Comparison of ENCODE assay signal across 8 cellular contexts in the genomic region with DNA sequence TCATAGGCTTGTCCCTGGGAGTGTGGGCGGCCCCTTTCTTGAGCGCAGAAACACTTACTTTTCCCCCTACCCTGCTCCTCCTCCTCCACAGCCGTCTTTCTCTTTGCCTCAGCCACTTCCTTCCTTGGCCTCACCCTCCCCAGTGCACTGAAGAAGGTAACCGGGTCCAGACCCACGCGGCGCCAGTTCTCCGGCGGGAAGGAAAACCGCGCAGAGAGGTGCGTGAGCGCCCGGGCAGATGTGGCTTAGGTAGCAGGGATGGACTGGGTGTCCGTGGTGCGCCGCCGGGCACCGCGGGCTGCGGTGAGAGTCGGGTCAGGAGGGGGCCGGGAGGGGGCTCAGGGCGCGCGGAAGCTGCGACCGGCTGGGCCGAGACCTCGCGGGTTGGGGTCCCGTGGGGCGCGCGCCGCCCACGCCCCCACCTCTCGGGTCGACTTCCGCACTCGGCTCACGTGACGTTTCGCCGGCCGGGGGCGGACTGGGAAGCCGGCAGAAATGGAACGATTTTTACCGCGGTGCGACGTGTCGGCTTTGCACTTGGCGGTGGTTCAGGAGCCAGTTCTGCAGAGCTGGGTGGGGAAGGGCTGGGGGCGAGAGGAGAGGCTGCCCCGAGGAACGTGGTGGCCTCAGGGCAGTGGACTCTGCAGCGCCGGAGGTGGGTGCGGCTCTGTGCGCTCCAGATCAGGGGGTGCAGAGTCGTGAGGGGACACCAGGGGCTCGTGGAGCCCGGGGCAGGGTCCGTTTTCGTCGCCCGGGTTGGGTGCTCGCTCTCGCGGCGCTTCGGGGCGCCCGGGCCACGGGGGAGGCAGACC. TPM values are rescaled to one million over a fixed set of nuclear protein-coding genes. Genes with fewer than 3 reads are reported as not detected.
A peak's percentile ranks its signal among the peaks of the same experiment; 100 is the strongest.
DNase-seq lines count a peak whose midpoint lies in the region; ATAC-seq and TF ChIP-seq lines count a peak whose summit lies in the region.

A gene with protein sequence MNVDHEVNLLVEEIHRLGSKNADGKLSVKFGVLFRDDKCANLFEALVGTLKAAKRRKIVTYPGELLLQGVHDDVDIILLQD (plus strand): TSS at position 88 of the 812 bp plus-strand sequence. CDS start 5,416 bp downstream, outside the sequence.

- H3K23me2 ChIP-seq in H9 (ENCODE audit: insufficient read length, low read depth, low read length, poor library complexity, severe bottlenecking), result peaks cover 15% of the 10 kb centered on the region

- no peak within 1 kb of the TSS for H2BK20ac ChIP-seq in H9 (ENCODE audit: low read depth, low read length, poor library complexity, severe bottlenecking)

- H3K4me1 Mint-ChIP-seq in H9 (peaks cover 28% of the 10 kb centered on the region in 2 experiments), progenitor cell of endocrine pancreas (ENCODE audit: low read depth) (peaks cover 16% of the 10 kb centered on the region)
- peaks cover 26% of the 10 kb centered on the region for H3K4me1 Mint-ChIP-seq in activated naive CD8-positive, alpha-beta T cell treated with anti-CD3 and anti-CD28 coated beads, Interleukin-2, amount 50 U/mL, for 24 hours

- H3K4ac ChIP-seq in H9 (ENCODE audit: low read depth, low read length), result no peak within 1 kb of the TSS; the same call in 1 of the 2 replicates

- H4K20me1 ChIP-seq in H9 (ENCODE audit: control insufficient read depth, insufficient read depth, insufficient read length) (peaks cover 2% of the 10 kb centered on the region), MM.1S (ENCODE audit: insufficient read depth, low read length) (no peaks in the 10 kb centered on the region)

- H3K23ac ChIP-seq in H9 (ENCODE audit: insufficient read length, low read depth, low read length), result no peak within 1 kb of the TSS

- ATAC-seq in activated naive CD8-positive, alpha-beta T cell treated with anti-CD3 and anti-CD28 coated beads, Interleukin-2, amount 50 U/mL, for 24 hours, result peak; percentile 84
- ATAC-seq in heart right ventricle, result peak; percentile 71 to 84 (median 78)

- H3K9me3 ChIP-seq in H9 (ENCODE audit: control insufficient read depth, low read depth, low read length) (no peaks in the 10 kb centered on the region), MM.1S (replicated peaks; ENCODE audit: insufficient read depth, low read length) (no peaks in the 10 kb centered on the region), heart right ventricle (no peaks in the 10 kb centered on the region)

- H3K27me3 ChIP-seq in H9 (ENCODE audit: insufficient read depth, low read length), result no peaks in the 10 kb centered on the region
- H3K27me3 ChIP-seq in MM.1S (replicated peaks; ENCODE audit: insufficient read depth, low read length), result no peaks in the 10 kb centered on the region
- H3K27me3 ChIP-seq in heart right ventricle, result no peaks in the 10 kb centered on the region

- DNase-seq in GF-D8 (lab: John Stamatoyannopoulos, UW) (peak; percentile 79), H9 (no peak), MM.1S (peak; percentile 69), SW480 (ENCODE audit: low spot score) (peak; percentile 61), heart right ventricle (peak; percentile 61 to 64), progenitor cell of endocrine pancreas (ENCODE audit: low spot score, unreplicated experiment) (peak; percentile 43)
- peak; percentile 83 for DNase-seq in activated naive CD8-positive, alpha-beta T cell treated with anti-CD3 and anti-CD28 coated beads, Interleukin-2, amount 50 U/mL, for 24 hours

- peak within 1 kb of the TSS; percentile 1; the same call in 1 of the 2 replicates for H2BK15ac ChIP-seq in H9 (ENCODE audit: low read depth, low read length)

- peak within 1 kb of the TSS; percentile 41 for H4K5ac ChIP-seq in H9 (ENCODE audit: insufficient read length, low read depth, low read length)

- peaks cover 13% of the 10 kb centered on the region; the same call in 1 of the 2 replicates for H3K4me1 ChIP-seq in H9 (ENCODE audit: insufficient read depth, low read length)
- H3K4me1 ChIP-seq in MM.1S (ENCODE audit: low read length), result peaks cover 7% of the 10 kb centered on the region; the same call in 1 of the 2 replicates
- peaks cover 0 to 49% (median 18%) of the 10 kb centered on the region in 9 donors for H3K4me1 ChIP-seq in heart right ventricle
- no peaks in the 10 kb centered on the region for H3K4me1 ChIP-seq in urinary bladder (ENCODE audit: insufficient read depth)

- H2BK5ac ChIP-seq in H9 (ENCODE audit: insufficient read length, low read length), result peak within 1 kb of the TSS; percentile 19

- H3K9me3 Mint-ChIP-seq in H9, result no peaks in the 10 kb centered on the region
- H3K9me3 Mint-ChIP-seq in activated naive CD8-positive, alpha-beta T cell treated with anti-CD3 and anti-CD28 coated beads, Interleukin-2, amount 50 U/mL, for 24 hours, result no peaks in the 10 kb centered on the region
- H3K9me3 Mint-ChIP-seq in progenitor cell of endocrine pancreas (ENCODE audit: low read depth), result no peaks in the 10 kb centered on the region

- no peak within 1 kb of the TSS for H4K91ac ChIP-seq in H9 (ENCODE audit: insufficient read length, low read depth, low read length)

- intact Hi-C loops in heart right ventricle (cut with DNase I), result loop anchor here in 2 of 10 donors (5.0 to 10.0 kb wide), 2 partner anchors 42 to 86 kb away; partner anchors contain the start of gene REPS1 (in 1 of the 2)

- H3K27ac ChIP-seq in H9 (ENCODE audit: insufficient read length, low read depth, low read length) (peak within 1 kb of the TSS; percentile 18), MM.1S (ENCODE audit: low read length) (peak within 1 kb of the TSS; percentile 43; the same call in 1 of the 2 replicates), heart right ventricle (peak within 1 kb of the TSS; percentile 38 to 96 (median 89)), urinary bladder (ENCODE audit: low read depth) (peak within 1 kb of the TSS; percentile 72)

- H3K9ac ChIP-seq in H9 (ENCODE audit: extremely low read depth, insufficient read length, low read length), result peak within 1 kb of the TSS; percentile 87
- peak within 1 kb of the TSS; percentile 74 for H3K9ac ChIP-seq in MM.1S (ENCODE audit: low read length)

- H3K36me3 ChIP-seq in MM.1S (replicated peaks; ENCODE audit: insufficient read depth, low read length) (no peaks in the 10 kb centered on the region), heart right ventricle (peaks cover 0 to under 1% (median 0%) of the 10 kb centered on the region in 9 donors), urinary bladder (ENCODE audit: insufficient read depth) (no peaks in the 10 kb centered on the region)

- H3K4me2 ChIP-seq in H9 (ENCODE audit: insufficient read depth, insufficient read length, low read length), result peak within 1 kb of the TSS; percentile 78
- H3K4me2 ChIP-seq in MM.1S (ENCODE audit: low read depth, low read length), result peak within 1 kb of the TSS; percentile 89

- H3K56ac ChIP-seq in H9 (ENCODE audit: insufficient read length, low read depth, low read length), result no peak within 1 kb of the TSS

- no peaks in the 10 kb centered on the region for H3K9me2 ChIP-seq in MM.1S (replicated peaks; ENCODE audit: insufficient read depth, low read length)

- peaks cover 4 to 6% (median 5%) of the 10 kb centered on the region in 3 experiments; a peak in 5 of 7 replicates for H3K36me3 Mint-ChIP-seq in H9 (ENCODE audit: insufficient read depth in 1 of 3, low read depth in 3 of 3)
- H3K36me3 Mint-ChIP-seq in activated naive CD8-positive, alpha-beta T cell treated with anti-CD3 and anti-CD28 coated beads, Interleukin-2, amount 50 U/mL, for 24 hours (ENCODE audit: low read depth), result peaks cover 9% of the 10 kb centered on the region
- H3K36me3 Mint-ChIP-seq in progenitor cell of endocrine pancreas (ENCODE audit: insufficient read depth), result peaks cover 8% of the 10 kb centered on the region

- peaks cover 6% of the 10 kb centered on the region; the same call in 1 of the 2 replicates for H3F3A ChIP-seq in MM.1S (ENCODE audit: insufficient read depth, low read length)

- H3K14ac ChIP-seq in H9 (ENCODE audit: insufficient read depth, low read length), result peak within 1 kb of the TSS; percentile 98

- H3T11ph ChIP-seq in H9 (ENCODE audit: low read length), result no peak within 1 kb of the TSS

- H3K27ac Mint-ChIP-seq in H9 (peak within 1 kb of the TSS; percentile 56 to 90 (median 84)), progenitor cell of endocrine pancreas (peak within 1 kb of the TSS; percentile 98)
- peak within 1 kb of the TSS; percentile 96 for H3K27ac Mint-ChIP-seq in activated naive CD8-positive, alpha-beta T cell treated with anti-CD3 and anti-CD28 coated beads, Interleukin-2, amount 50 U/mL, for 24 hours

- peak within 1 kb of the TSS; percentile 41 for H2BK12ac ChIP-seq in H9 (ENCODE audit: insufficient read length, low read depth, low read length)

- H3K4me3 Mint-ChIP-seq in H9 (no peak within 1 kb of the TSS; a peak in 2 of 5 replicates), progenitor cell of endocrine pancreas (ENCODE audit: low read depth) (peak within 1 kb of the TSS; percentile 87)
- no peak within 1 kb of the TSS for H3K4me3 Mint-ChIP-seq in activated naive CD8-positive, alpha-beta T cell treated with anti-CD3 and anti-CD28 coated beads, Interleukin-2, amount 50 U/mL, for 24 hours

- peak within 1 kb of the TSS; percentile 95 for H3K4me3 ChIP-seq in MM.1S (ENCODE audit: low read length)
- H3K4me3 ChIP-seq in heart right ventricle, result peak within 1 kb of the TSS; percentile 85 to 97 (median 95)
- peak within 1 kb of the TSS; percentile 97 for H3K4me3 ChIP-seq in urinary bladder (ENCODE audit: low read depth, low read length)

- no peak for TF ChIP-seq CTCF in H9 (conservative IDR thresholded peaks at IDR 0.05)
- TF ChIP-seq CTCF in MM.1S (IDR thresholded peaks at IDR 0.05; ENCODE audit: low read length), result no peak
- TF ChIP-seq CTCF in heart right ventricle (IDR thresholded peaks at IDR 0.05), result no peak
- no peak for TF ChIP-seq CTCF in progenitor cell of endocrine pancreas (IDR thresholded peaks at IDR 0.05; ENCODE audit: unreplicated experiment)

- H3K18ac ChIP-seq in H9 (ENCODE audit: insufficient read length, low read depth, low read length), result peak within 1 kb of the TSS; percentile 91

- WGBS in H9 (ENCODE audit: extremely low coverage, insufficient read length, low lambda C conversion rate), result no CpG with 5 or more reads among the region's 77 CpGs
- 0 to 1% methylated on average over 61 to 77 of the region's 77 CpGs for WGBS in heart right ventricle, 2 donors
- under 1% methylated on average over 77 of the region's 77 CpGs for WGBS in urinary bladder

- H3K79me2 ChIP-seq in H9 (ENCODE audit: insufficient read depth, low read length) (peaks cover 22% of the 10 kb centered on the region), MM.1S (ENCODE audit: low read length) (peaks cover 20% of the 10 kb centered on the region)

- no peaks in the 10 kb centered on the region for H3K27me3 Mint-ChIP-seq in H9 (ENCODE audit: low read depth)
- H3K27me3 Mint-ChIP-seq in activated naive CD8-positive, alpha-beta T cell treated with anti-CD3 and anti-CD28 coated beads, Interleukin-2, amount 50 U/mL, for 24 hours, result no peaks in the 10 kb centered on the region
- H3K27me3 Mint-ChIP-seq in progenitor cell of endocrine pancreas, result peaks cover 6% of the 10 kb centered on the region

- H2AK5ac ChIP-seq in H9 (ENCODE audit: insufficient read length, low read length), result no peak within 1 kb of the TSS

- H3K79me1 ChIP-seq in H9 (ENCODE audit: insufficient read depth, low read depth, low read length, poor library complexity, severe bottlenecking), result no peaks in the 10 kb centered on the region

- no peak within 1 kb of the TSS for H2BK120ac ChIP-seq in H9 (ENCODE audit: low read depth, low read length, poor library complexity, severe bottlenecking)

- H4K8ac ChIP-seq in H9 (replicated peaks; ENCODE audit: insufficient read length, low read depth, low read length), result no peak within 1 kb of the TSS

- H2AFZ ChIP-seq in H9 (ENCODE audit: low read length) (peak within 1 kb of the TSS; percentile 11), MM.1S (ENCODE audit: low read length) (peak within 1 kb of the TSS; percentile 89)

RNA-seq across cellular contexts. Expression of the gene that starts here (rescaled TPM):
- 121 and 123 TPM in 2 replicates for total RNA-seq in H9 (2021)
- 10 to 100 TPM in 2 of 10 donors, 1 to 10 TPM in 8; 2.6 to 13.9 (median 5.2) TPM for total RNA-seq in heart right ventricle
- 10 to 100 TPM; 10.3 to 20.8 TPM for polyA plus RNA-seq in heart right ventricle
- total RNA-seq in progenitor cell of endocrine pancreas, result 71.6 and 80.1 TPM in 2 replicates
- total RNA-seq in urinary bladder, result 33.8 TPM
- polyA plus RNA-seq in urinary bladder, result 30.2 TPM

Comparison
In these comparisons a context has a peak if more than half of its experiments do, and no peak if none do; other contexts are left out.
1. H3K27ac ChIP-seq: peak in every context shown above with its lines; median percentile 89 in heart right ventricle; 72 in urinary bladder; 43 in MM.1S; 18 in H9.